ENCODE assay signal across 1 cellular context in the genomic region with DNA sequence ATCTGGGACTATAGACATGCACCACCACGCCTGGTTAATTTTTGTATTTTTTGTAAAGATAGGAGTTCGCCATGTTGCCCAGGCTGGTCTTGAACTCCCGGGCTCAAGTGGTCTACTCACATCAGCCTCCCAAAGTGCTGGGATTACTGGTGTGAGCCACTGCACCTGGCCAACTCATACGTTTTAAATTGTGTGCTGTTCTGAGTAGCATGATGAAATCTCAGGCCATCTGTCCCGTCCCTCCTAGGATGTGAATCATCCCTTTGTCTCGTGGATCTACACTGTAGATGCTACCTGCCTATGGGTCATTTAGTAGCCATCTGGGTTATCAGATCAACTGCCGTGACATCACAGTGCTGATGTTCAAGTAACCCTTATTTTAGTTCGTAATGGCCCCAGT.
TF ChIP-seq lines count a peak whose summit lies in the region.

No MANE protein-coding gene starts in this region.

TF ChIP-seq in K562, 482 proteins besides CTCF, POLR2A, EP300 and RAD21 (continued from another document):
- TF ChIP-seq, protein P1, sequence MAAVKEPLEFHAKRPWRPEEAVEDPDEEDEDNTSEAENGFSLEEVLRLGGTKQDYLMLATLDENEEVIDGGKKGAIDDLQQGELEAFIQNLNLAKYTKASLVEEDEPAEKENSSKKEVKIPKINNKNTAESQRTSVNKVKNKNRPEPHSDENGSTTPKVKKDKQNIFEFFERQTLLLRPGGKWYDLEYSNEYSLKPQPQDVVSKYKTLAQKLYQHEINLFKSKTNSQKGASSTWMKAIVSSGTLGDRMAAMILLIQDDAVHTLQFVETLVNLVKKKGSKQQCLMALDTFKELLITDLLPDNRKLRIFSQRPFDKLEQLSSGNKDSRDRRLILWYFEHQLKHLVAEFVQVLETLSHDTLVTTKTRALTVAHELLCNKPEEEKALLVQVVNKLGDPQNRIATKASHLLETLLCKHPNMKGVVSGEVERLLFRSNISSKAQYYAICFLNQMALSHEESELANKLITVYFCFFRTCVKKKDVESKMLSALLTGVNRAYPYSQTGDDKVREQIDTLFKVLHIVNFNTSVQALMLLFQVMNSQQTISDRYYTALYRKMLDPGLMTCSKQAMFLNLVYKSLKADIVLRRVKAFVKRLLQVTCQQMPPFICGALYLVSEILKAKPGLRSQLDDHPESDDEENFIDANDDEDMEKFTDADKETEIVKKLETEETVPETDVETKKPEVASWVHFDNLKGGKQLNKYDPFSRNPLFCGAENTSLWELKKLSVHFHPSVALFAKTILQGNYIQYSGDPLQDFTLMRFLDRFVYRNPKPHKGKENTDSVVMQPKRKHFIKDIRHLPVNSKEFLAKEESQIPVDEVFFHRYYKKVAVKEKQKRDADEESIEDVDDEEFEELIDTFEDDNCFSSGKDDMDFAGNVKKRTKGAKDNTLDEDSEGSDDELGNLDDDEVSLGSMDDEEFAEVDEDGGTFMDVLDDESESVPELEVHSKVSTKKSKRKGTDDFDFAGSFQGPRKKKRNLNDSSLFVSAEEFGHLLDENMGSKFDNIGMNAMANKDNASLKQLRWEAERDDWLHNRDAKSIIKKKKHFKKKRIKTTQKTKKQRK (IDR thresholded peaks at IDR 0.05; ENCODE audit: borderline replicate concordance, low read depth, low read length), result no peak
- TF ChIP-seq CBFA2T3 (IDR thresholded peaks at IDR 0.05) (no peak), CBX8 (IDR thresholded peaks at IDR 0.05; ENCODE audit: borderline replicate concordance, extremely low read depth, low read depth, low read length, poor library complexity, severe bottlenecking) (no peak), CTBP1 (IDR thresholded peaks at IDR 0.05; ENCODE audit: borderline replicate concordance) (peak; percentile 85), PCBP1 (IDR thresholded peaks at IDR 0.05; ENCODE audit: low read depth, low read length, poor library complexity, severe bottlenecking) (no peak), ZNF140 (CRISPR knock-in tag; IDR thresholded peaks at IDR 0.05) (no peak), RFX5 (IDR thresholded peaks at IDR 0.05; ENCODE audit: low read depth, low read length) (no peak), ETV5 (CRISPR knock-in tag; IDR thresholded peaks at IDR 0.05; ENCODE audit: low read depth) (no peak), ZNF143 (CRISPR knock-in tag; IDR thresholded peaks at IDR 0.05) (no peak), SOX6 (IDR thresholded peaks at IDR 0.05) (peak; percentile 90), PTTG1 (tag; IDR thresholded peaks at IDR 0.05; ENCODE audit: low read depth) (no peak), ARHGAP35 (IDR thresholded peaks at IDR 0.05; ENCODE audit: partially characterized antibody) (no peak), CHD2 (IDR thresholded peaks at IDR 0.05; ENCODE audit: low read depth, low read length) (no peak), CBFB (CRISPR knock-in tag; IDR thresholded peaks at IDR 0.05) (no peak), ZNF707 (CRISPR knock-in tag; conservative IDR thresholded peaks at IDR 0.05) (no peak), NRF1 (conservative IDR thresholded peaks at IDR 0.05 in 1 of 2, IDR thresholded peaks at IDR 0.05 in 1 of 2) (0 out of 4 replicates have a peak, but pooled peaks of 1 of the 2 experiments have one; percentile 14), ZNF354B (CRISPR knock-in tag; IDR thresholded peaks at IDR 0.05) (no peak), ZNF232 (CRISPR knock-in tag; IDR thresholded peaks at IDR 0.05) (no peak)
- TF ChIP-seq, protein P2, sequence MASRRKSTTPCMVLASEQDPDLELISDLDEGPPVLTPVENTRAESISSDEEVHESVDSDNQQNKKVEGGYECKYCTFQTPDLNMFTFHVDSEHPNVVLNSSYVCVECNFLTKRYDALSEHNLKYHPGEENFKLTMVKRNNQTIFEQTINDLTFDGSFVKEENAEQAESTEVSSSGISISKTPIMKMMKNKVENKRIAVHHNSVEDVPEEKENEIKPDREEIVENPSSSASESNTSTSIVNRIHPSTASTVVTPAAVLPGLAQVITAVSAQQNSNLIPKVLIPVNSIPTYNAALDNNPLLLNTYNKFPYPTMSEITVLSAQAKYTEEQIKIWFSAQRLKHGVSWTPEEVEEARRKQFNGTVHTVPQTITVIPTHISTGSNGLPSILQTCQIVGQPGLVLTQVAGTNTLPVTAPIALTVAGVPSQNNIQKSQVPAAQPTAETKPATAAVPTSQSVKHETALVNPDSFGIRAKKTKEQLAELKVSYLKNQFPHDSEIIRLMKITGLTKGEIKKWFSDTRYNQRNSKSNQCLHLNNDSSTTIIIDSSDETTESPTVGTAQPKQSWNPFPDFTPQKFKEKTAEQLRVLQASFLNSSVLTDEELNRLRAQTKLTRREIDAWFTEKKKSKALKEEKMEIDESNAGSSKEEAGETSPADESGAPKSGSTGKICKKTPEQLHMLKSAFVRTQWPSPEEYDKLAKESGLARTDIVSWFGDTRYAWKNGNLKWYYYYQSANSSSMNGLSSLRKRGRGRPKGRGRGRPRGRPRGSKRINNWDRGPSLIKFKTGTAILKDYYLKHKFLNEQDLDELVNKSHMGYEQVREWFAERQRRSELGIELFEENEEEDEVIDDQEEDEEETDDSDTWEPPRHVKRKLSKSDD (conservative IDR thresholded peaks at IDR 0.05; ENCODE audit: low read length), result no peak
